17 cellular contexts compared by ENCODE assay signal in genomic region chr1:74753104-74753503, GRCh38. TPM values are rescaled to one million over a fixed set of nuclear protein-coding genes. Genes with fewer than 3 reads are reported as not detected.
DNase-seq lines count a peak whose midpoint lies in the region; ATAC-seq and TF ChIP-seq lines count a peak whose summit lies in the region.
"Had no signal": no experiment of that assay in that cellular context is flagged by ENCODE, and none has a peak within 500 bp of the region (broad histone marks: within the 10 kb centered on the region; RNA-seq: fewer than 3 reads in every experiment).

No MANE protein-coding gene starts in this region.

- H3K4me3 Mint-ChIP-seq in activated naive CD8-positive, alpha-beta T cell treated with anti-CD3 and anti-CD28 coated beads, Interleukin-2, amount 50 U/mL, for 24 hours = no peak overlapping the region
- H3K4me3 Mint-ChIP-seq: CD4-positive, alpha-beta memory T cell had no signal

- BruUV-seq in PC-9 (replicated peaks; lab: Mats Ljungman, UMichigan) = no TSS peak

- CTCF ChIA-PET in SK-N-SH (lab: Yijun Ruan, JAX) = interaction anchor here (1.4 kb wide), 1 partner anchor 19 kb away, joined by 5 read pairs; no protein-coding TSS in a partner anchor
- CTCF ChIA-PET in PC-9 (lab: Charles Lee) = no interaction called here

- H3K9me3 ChIP-seq in NT2/D1 (ENCODE audit: insufficient read depth, low read length) (peaks cover 30% of the 10 kb centered on the region; the same call in 1 of the 2 replicates), SK-N-SH (no peaks in the 10 kb centered on the region), PC-9 (ENCODE audit: insufficient read depth, low read depth) (no peaks in the 10 kb centered on the region)
- H3K9me3 ChIP-seq: A549, BE2C had no signal

- H3K4me1 Mint-ChIP-seq in activated naive CD8-positive, alpha-beta T cell treated with anti-CD3 and anti-CD28 coated beads, Interleukin-2, amount 50 U/mL, for 24 hours = no peaks in the 10 kb centered on the region

- no peak for ATAC-seq in GM18511 (IDR thresholded peaks at IDR 0.05; ENCODE audit: unreplicated experiment)
- no peak for ATAC-seq in activated naive CD8-positive, alpha-beta T cell treated with anti-CD3 and anti-CD28 coated beads, Interleukin-2, amount 50 U/mL, for 24 hours
- ATAC-seq: A549, HCT116 had no signal

- peak; percentile 52 for DNase-seq in NT2/D1 (ENCODE audit: low read depth, low spot score)
- DNase-seq in foreskin melanocyte = peak; percentile 55
- DNase-seq in medulla oblongata (ENCODE audit: extremely low spot score) = peak; percentile 35
- no peak for DNase-seq in SK-N-SH
- no peak for DNase-seq in PC-9
- no peak for DNase-seq in activated naive CD8-positive, alpha-beta T cell treated with anti-CD3 and anti-CD28 coated beads, Interleukin-2, amount 50 U/mL, for 24 hours
- DNase-seq: BE2C; CD4-positive, alpha-beta memory T cell; COR-L47; DMS153; DMS79 treated with DMSO at 0.1 percent for 48 hours; EL; IMR-90 had no signal

- no peak overlapping the region for H3K9ac ChIP-seq in NT2/D1 (ENCODE audit: insufficient read length, low read depth)
- no peak overlapping the region for H3K9ac ChIP-seq in SK-N-SH

- H3K4me1 ChIP-seq in NT2/D1 (ENCODE audit: insufficient read depth, insufficient read length) = no peaks in the 10 kb centered on the region
- no peaks in the 10 kb centered on the region for H3K4me1 ChIP-seq in SK-N-SH (ENCODE audit: control insufficient read depth in 1 of 2, insufficient read depth in 2 of 2, low read depth in 1 of 2, low read length in 1 of 2)
- no peaks in the 10 kb centered on the region for H3K4me1 ChIP-seq in PC-9 (replicated peaks; ENCODE audit: insufficient read depth)
- H3K4me1 ChIP-seq: BE2C had no signal

- TF ChIP-seq CTCF in SK-N-SH (IDR thresholded peaks at IDR 0.05) (no peak), PC-9 (conservative IDR thresholded peaks at IDR 0.05) (no peak)

- H3K27ac ChIP-seq in SK-N-SH (ENCODE audit: low read depth in 2 of 2, low read length in 1 of 2) (no peak overlapping the region), PC-9 (no peak overlapping the region)
- H3K27ac ChIP-seq: A549, C4-2B had no signal

- no peaks in the 10 kb centered on the region for H3K9me2 ChIP-seq in SK-N-SH
- H3K9me2 ChIP-seq in PC-9 (ENCODE audit: insufficient read depth) = no peaks in the 10 kb centered on the region

- H3K36me3 ChIP-seq in NT2/D1 (ENCODE audit: insufficient read depth, insufficient read length, low read length) (peaks cover 93% of the 10 kb centered on the region), SK-N-SH (replicated peaks in 1 of 2; ENCODE audit: control insufficient read depth in 1 of 2, insufficient read depth in 2 of 2, low read length in 1 of 2) (peaks cover 49 to 63% of the 10 kb centered on the region in 2 experiments), PC-9 (ENCODE audit: low read depth) (peaks cover 34% of the 10 kb centered on the region; the same call in 1 of the 2 replicates)
- H3K36me3 ChIP-seq: BE2C had no signal

- H3K4me3 ChIP-seq in NT2/D1 (ENCODE audit: insufficient read length, low read depth) (no peak overlapping the region), SK-N-SH (ENCODE audit: low read depth in 2 of 2, low read length in 1 of 2) (no peak overlapping the region), PC-9 (no peak overlapping the region)
- H3K4me3 ChIP-seq: A549 had no signal

- intact Hi-C loops in PC-9 (cut with micrococcal nuclease; ENCODE audit: unreplicated experiment) = no loop called here

- peaks cover 3% of the 10 kb centered on the region for H3F3A ChIP-seq in SK-N-SH (replicated peaks; ENCODE audit: insufficient read depth)
- H3F3A ChIP-seq in PC-9 (ENCODE audit: insufficient read depth, low read depth) = no peaks in the 10 kb centered on the region

- H3K9me3 Mint-ChIP-seq in activated naive CD8-positive, alpha-beta T cell treated with anti-CD3 and anti-CD28 coated beads, Interleukin-2, amount 50 U/mL, for 24 hours = peaks cover 23% of the 10 kb centered on the region

- H4K20me1 ChIP-seq in SK-N-SH (ENCODE audit: insufficient read depth) (no peaks in the 10 kb centered on the region), PC-9 (ENCODE audit: insufficient read depth) (no peaks in the 10 kb centered on the region)

- peaks cover 4% of the 10 kb centered on the region; the same call in 1 of the 2 replicates for H3K79me2 ChIP-seq in SK-N-SH (ENCODE audit: insufficient read depth)
- H3K79me2 ChIP-seq in PC-9 (ENCODE audit: low read depth) = no peaks in the 10 kb centered on the region

- peaks cover 81% of the 10 kb centered on the region for H3K36me3 Mint-ChIP-seq in activated naive CD8-positive, alpha-beta T cell treated with anti-CD3 and anti-CD28 coated beads, Interleukin-2, amount 50 U/mL, for 24 hours (ENCODE audit: low read depth)

- H3K27me3 Mint-ChIP-seq in activated naive CD8-positive, alpha-beta T cell treated with anti-CD3 and anti-CD28 coated beads, Interleukin-2, amount 50 U/mL, for 24 hours = no peaks in the 10 kb centered on the region
- H3K27me3 Mint-ChIP-seq: CD4-positive, alpha-beta memory T cell had no signal

- H2AFZ ChIP-seq in SK-N-SH (ENCODE audit: low read depth) = no peak overlapping the region
- H2AFZ ChIP-seq in PC-9 = no peak overlapping the region

- no peak overlapping the region for H3K27ac Mint-ChIP-seq in activated naive CD8-positive, alpha-beta T cell treated with anti-CD3 and anti-CD28 coated beads, Interleukin-2, amount 50 U/mL, for 24 hours
- H3K27ac Mint-ChIP-seq: CD4-positive, alpha-beta memory T cell had no signal

- 92% methylated on average over 2 of the region's 2 CpGs for WGBS in SK-N-SH (ENCODE audit: low lambda C conversion rate)

- H3K4me2 ChIP-seq in SK-N-SH (no peak overlapping the region), PC-9 (no peak overlapping the region)
- H3K4me2 ChIP-seq: A549 had no signal

- TF ChIP-seq EP300 in SK-N-SH (IDR thresholded peaks at IDR 0.05; ENCODE audit: borderline replicate concordance in 1 of 2, low read depth in 1 of 2, low read length in 1 of 2) = no peak

- TF ChIP-seq RAD21 in SK-N-SH (IDR thresholded peaks at IDR 0.05; ENCODE audit: low read length) = no peak

- POLR2A ChIA-PET in SK-N-SH (lab: Yijun Ruan, JAX) = no interaction called here
- POLR2A ChIA-PET in PC-9 (lab: Charles Lee; ENCODE audit: unreplicated experiment) = no interaction called here

- H3K27me3 ChIP-seq in NT2/D1 (ENCODE audit: insufficient read depth, insufficient read length) = no peaks in the 10 kb centered on the region
- H3K27me3 ChIP-seq in SK-N-SH (ENCODE audit: insufficient read depth) = no peaks in the 10 kb centered on the region
- no peaks in the 10 kb centered on the region for H3K27me3 ChIP-seq in PC-9 (ENCODE audit: insufficient read depth, low read depth)
- H3K27me3 ChIP-seq: BE2C had no signal

TF ChIP-seq in SK-N-SH, 30 proteins besides CTCF, POLR2A, EP300 and RAD21 (continues in another document):
- TF ChIP-seq ELF1 (IDR thresholded peaks at IDR 0.05) = no peak
- no peak for TF ChIP-seq MEF2A (IDR thresholded peaks at IDR 0.05; ENCODE audit: borderline replicate concordance, low read depth)
- TF ChIP-seq, protein P1, sequence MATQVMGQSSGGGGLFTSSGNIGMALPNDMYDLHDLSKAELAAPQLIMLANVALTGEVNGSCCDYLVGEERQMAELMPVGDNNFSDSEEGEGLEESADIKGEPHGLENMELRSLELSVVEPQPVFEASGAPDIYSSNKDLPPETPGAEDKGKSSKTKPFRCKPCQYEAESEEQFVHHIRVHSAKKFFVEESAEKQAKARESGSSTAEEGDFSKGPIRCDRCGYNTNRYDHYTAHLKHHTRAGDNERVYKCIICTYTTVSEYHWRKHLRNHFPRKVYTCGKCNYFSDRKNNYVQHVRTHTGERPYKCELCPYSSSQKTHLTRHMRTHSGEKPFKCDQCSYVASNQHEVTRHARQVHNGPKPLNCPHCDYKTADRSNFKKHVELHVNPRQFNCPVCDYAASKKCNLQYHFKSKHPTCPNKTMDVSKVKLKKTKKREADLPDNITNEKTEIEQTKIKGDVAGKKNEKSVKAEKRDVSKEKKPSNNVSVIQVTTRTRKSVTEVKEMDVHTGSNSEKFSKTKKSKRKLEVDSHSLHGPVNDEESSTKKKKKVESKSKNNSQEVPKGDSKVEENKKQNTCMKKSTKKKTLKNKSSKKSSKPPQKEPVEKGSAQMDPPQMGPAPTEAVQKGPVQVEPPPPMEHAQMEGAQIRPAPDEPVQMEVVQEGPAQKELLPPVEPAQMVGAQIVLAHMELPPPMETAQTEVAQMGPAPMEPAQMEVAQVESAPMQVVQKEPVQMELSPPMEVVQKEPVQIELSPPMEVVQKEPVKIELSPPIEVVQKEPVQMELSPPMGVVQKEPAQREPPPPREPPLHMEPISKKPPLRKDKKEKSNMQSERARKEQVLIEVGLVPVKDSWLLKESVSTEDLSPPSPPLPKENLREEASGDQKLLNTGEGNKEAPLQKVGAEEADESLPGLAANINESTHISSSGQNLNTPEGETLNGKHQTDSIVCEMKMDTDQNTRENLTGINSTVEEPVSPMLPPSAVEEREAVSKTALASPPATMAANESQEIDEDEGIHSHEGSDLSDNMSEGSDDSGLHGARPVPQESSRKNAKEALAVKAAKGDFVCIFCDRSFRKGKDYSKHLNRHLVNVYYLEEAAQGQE (IDR thresholded peaks at IDR 0.05; ENCODE audit: low read depth, low read length) = no peak
- TF ChIP-seq, protein P2, sequence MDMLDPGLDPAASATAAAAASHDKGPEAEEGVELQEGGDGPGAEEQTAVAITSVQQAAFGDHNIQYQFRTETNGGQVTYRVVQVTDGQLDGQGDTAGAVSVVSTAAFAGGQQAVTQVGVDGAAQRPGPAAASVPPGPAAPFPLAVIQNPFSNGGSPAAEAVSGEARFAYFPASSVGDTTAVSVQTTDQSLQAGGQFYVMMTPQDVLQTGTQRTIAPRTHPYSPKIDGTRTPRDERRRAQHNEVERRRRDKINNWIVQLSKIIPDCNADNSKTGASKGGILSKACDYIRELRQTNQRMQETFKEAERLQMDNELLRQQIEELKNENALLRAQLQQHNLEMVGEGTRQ (IDR thresholded peaks at IDR 0.05; ENCODE audit: borderline replicate concordance, low read depth, low read length) = no peak
- no peak for TF ChIP-seq RXRA (IDR thresholded peaks at IDR 0.05; ENCODE audit: borderline replicate concordance, low read depth)
- no peak for TF ChIP-seq TEAD4 (IDR thresholded peaks at IDR 0.05; ENCODE audit: borderline replicate concordance, insufficient read depth)
- no peak for TF ChIP-seq MAX (IDR thresholded peaks at IDR 0.05; ENCODE audit: low read depth)
- no peak for TF ChIP-seq CHD2 (IDR thresholded peaks at IDR 0.05; ENCODE audit: low read length, partially characterized antibody)
- no peak for TF ChIP-seq FOXM1 (IDR thresholded peaks at IDR 0.05; ENCODE audit: low read depth)

RNA-seq across cellular contexts. Expression of gene TYW3, which starts 20.2 kb away (rescaled TPM):
- polyA plus RNA-seq in SK-N-SH (2012; rRNA removed) = 9.2 and 12.0 TPM in 2 replicates
- polyA plus RNA-seq in SK-N-SH (2012; cell fraction: cytosol; rRNA removed) = 15.3 and 18.9 TPM in 2 replicates
- 5.6 and 10.0 TPM in 2 replicates for polyA plus RNA-seq in SK-N-SH (2012; cell fraction: nucleus; rRNA removed)
- 19.7 and 19.8 TPM in 2 replicates for total RNA-seq in PC-9 (2021)

RNA-seq across cellular contexts. Expression of gene CRYZ, which starts 20.3 kb away (rescaled TPM):
- 57.2 and 81.9 TPM in 2 replicates for polyA plus RNA-seq in SK-N-SH (2012; rRNA removed)
- polyA plus RNA-seq in SK-N-SH (2012; cell fraction: cytosol; rRNA removed) = 76.0 and 85.5 TPM in 2 replicates
- polyA plus RNA-seq in SK-N-SH (2012; cell fraction: nucleus; rRNA removed) = 23.1 and 68.0 TPM in 2 replicates
- total RNA-seq in PC-9 (2021) = 19.7 and 24.4 TPM in 2 replicates

Comparison
In these comparisons a context has a peak if more than half of its experiments do, and no peak if none do; other contexts are left out.
1. DNase-seq: peak in NT2/D1 (single experiment), foreskin melanocyte (single experiment) and medulla oblongata (single experiment); none in SK-N-SH (single experiment), PC-9 (0 of 2) and activated naive CD8-positive, alpha-beta T cell treated with anti-CD3 and anti-CD28 coated beads, Interleukin-2, amount 50 U/mL, for 24 hours (single experiment).